16 cellular contexts compared by ENCODE assay signal in the genomic region with DNA sequence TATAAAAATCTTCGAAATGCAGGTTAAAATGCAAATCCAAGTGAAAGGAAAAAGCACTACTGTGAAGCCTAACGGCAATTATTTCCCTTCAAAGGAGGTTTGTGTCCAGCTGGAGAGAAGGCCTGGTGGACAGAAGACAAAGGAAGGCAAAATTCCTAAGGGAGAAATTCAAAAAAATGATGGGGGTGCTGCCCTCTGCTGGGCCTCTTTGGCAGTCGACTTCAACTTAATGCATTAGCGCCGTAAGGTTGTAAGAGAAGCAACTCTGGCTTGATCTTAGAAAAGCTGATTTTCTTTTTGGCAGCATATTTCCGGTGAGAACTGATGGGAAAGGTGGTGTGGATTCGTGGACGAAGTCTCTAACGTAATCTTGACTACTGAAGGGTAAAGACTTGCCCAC. TPM values are rescaled to one million over a fixed set of nuclear protein-coding genes. Genes with fewer than 3 reads are reported as not detected.
DNase-seq lines count a peak whose midpoint lies in the region; ATAC-seq and TF ChIP-seq lines count a peak whose summit lies in the region.
"Had no signal": no experiment of that assay in that cellular context is flagged by ENCODE, and none has a peak within 500 bp of the region (broad histone marks: within the 10 kb centered on the region; RNA-seq: fewer than 3 reads in every experiment).

No MANE protein-coding gene starts in this region.

- peaks cover 2% of the 10 kb centered on the region for H3K27me3 Mint-ChIP-seq in neural progenitor cell (ENCODE audit: insufficient read depth, low read depth)
- H3K27me3 Mint-ChIP-seq: activated CD4-positive, alpha-beta T cell treated with anti-CD3 and anti-CD28 coated beads, Interleukin-2, amount 10 ng/mL, durations not matched to agents 24 days and 14 days had no signal

- H3K4me1 ChIP-seq in neural progenitor cell, result no peaks in the 10 kb centered on the region
- H3K4me1 ChIP-seq: left lung had no signal

- peaks cover 38% of the 10 kb centered on the region for H3K36me3 Mint-ChIP-seq in neural progenitor cell

- no peaks in the 10 kb centered on the region for H4K20me1 ChIP-seq in neural progenitor cell (ENCODE audit: low read depth)

- H3K27ac Mint-ChIP-seq in neural progenitor cell, result no peak overlapping the region
- H3K27ac Mint-ChIP-seq: activated CD4-positive, alpha-beta T cell treated with anti-CD3 and anti-CD28 coated beads, Interleukin-2, amount 10 ng/mL, durations not matched to agents 24 days and 14 days; activated naive CD4-positive, alpha-beta T cell treated with anti-CD3 and anti-CD28 coated beads, Interleukin-2, amount 50 U/mL, for 72 hours had no signal

- H3K9me3 ChIP-seq in neural progenitor cell (ENCODE audit: low read depth), result peaks cover 61% of the 10 kb centered on the region

- DNase-seq in NCI-H82 (lab: John Stamatoyannopoulos, UW) (peak; percentile 21), NCI-H82 treated with DMSO at 0.1 percent for 48 hours (lab: John Stamatoyannopoulos, UW; ENCODE audit: unreplicated experiment) (no peak), KBM-7 (peak; percentile 25), brain microvascular endothelial cell (no peak), neural progenitor cell (ENCODE audit: low spot score) (no peak), epidermal melanocyte (ENCODE audit: insufficient read length, low spot score) (no peak)
- DNase-seq: activated CD4-positive, alpha-beta T cell treated with anti-CD3 and anti-CD28 coated beads, Interleukin-2, amount 10 ng/mL, durations not matched to agents 24 days and 14 days; activated T-cell treated with anti-CD3 and anti-CD28 coated beads, Interleukin-2, amount 50 U/mL, for 1 hour; effector CD4-positive, alpha-beta T cell; left lung; NCI-H2081 treated with DMSO at 0.1 percent for 48 hours; SHP77 treated with DMSO at 0.1 percent for 48 hours; stimulated activated naive CD4-positive, alpha-beta T cell had no signal

- ATAC-seq in HG03039 (IDR thresholded peaks at IDR 0.05; ENCODE audit: unreplicated experiment) (no peak), GM19397 (IDR thresholded peaks at IDR 0.05; ENCODE audit: unreplicated experiment) (no peak)
- ATAC-seq: activated naive CD4-positive, alpha-beta T cell treated with anti-CD3 and anti-CD28 coated beads, Interleukin-2, amount 50 U/mL, for 72 hours; left lung had no signal

- H3K9ac ChIP-seq in neural progenitor cell, result no peak overlapping the region

- H3K4me3 ChIP-seq in brain microvascular endothelial cell (ENCODE audit: low read depth, low read length) (no peak overlapping the region), neural progenitor cell (no peak overlapping the region)
- H3K4me3 ChIP-seq: left lung had no signal

- H3K4me3 Mint-ChIP-seq in neural progenitor cell, result no peak overlapping the region
- H3K4me3 Mint-ChIP-seq: activated CD4-positive, alpha-beta T cell treated with anti-CD3 and anti-CD28 coated beads, Interleukin-2, amount 10 ng/mL, durations not matched to agents 24 days and 14 days had no signal

- H3K36me3 ChIP-seq in brain microvascular endothelial cell (replicated peaks), result peaks cover 9% of the 10 kb centered on the region
- peaks cover 13% of the 10 kb centered on the region for H3K36me3 ChIP-seq in neural progenitor cell

- H3K79me2 ChIP-seq in neural progenitor cell (ENCODE audit: low read depth), result no peaks in the 10 kb centered on the region

- TF ChIP-seq CTCF in brain microvascular endothelial cell (IDR thresholded peaks at IDR 0.05; ENCODE audit: low read depth, low read length, missing control alignments) (peak; percentile 31), neural progenitor cell (IDR thresholded peaks at IDR 0.05) (peak; percentile 34)

- H3K27me3 ChIP-seq in brain microvascular endothelial cell (replicated peaks) (no peaks in the 10 kb centered on the region), neural progenitor cell (no peaks in the 10 kb centered on the region)
- H3K27me3 ChIP-seq: left lung had no signal

- H3K27ac ChIP-seq in brain microvascular endothelial cell, result no peak overlapping the region
- H3K27ac ChIP-seq in neural progenitor cell, result no peak overlapping the region
- H3K27ac ChIP-seq: left lung had no signal

- in situ Hi-C loops in KBM-7 (cut with MboI; ENCODE audit: low pct_unique_long_range_greater_than_20kb, low sequenced_read_pairs) (no loop called here), brain microvascular endothelial cell (cut with HindIII; ENCODE audit: low pct_ligation_motif_present, low sequenced_read_pairs) (no loop called here)

- no peak overlapping the region for H3K4me2 ChIP-seq in neural progenitor cell

- H3F3A ChIP-seq in neural progenitor cell (ENCODE audit: low read depth), result peaks cover 9% of the 10 kb centered on the region

- H3K9me3 Mint-ChIP-seq in neural progenitor cell, result peaks cover 86% of the 10 kb centered on the region

- no peak overlapping the region for H2AFZ ChIP-seq in neural progenitor cell (replicated peaks)

- no peaks in the 10 kb centered on the region for H3K4me1 Mint-ChIP-seq in neural progenitor cell
- H3K4me1 Mint-ChIP-seq: activated CD4-positive, alpha-beta T cell treated with anti-CD3 and anti-CD28 coated beads, Interleukin-2, amount 10 ng/mL, durations not matched to agents 24 days and 14 days had no signal

RNA-seq across cellular contexts. Expression of a gene that starts 34.3 kb away (rescaled TPM):
- 25.6 and 36.1 TPM in 2 replicates for total RNA-seq in neural progenitor cell (ENCODE audit: low replicate concordance)

RNA-seq across cellular contexts. Expression of a gene that starts 34.4 kb away (rescaled TPM):
- 19.2 and 28.8 TPM in 2 replicates for total RNA-seq in neural progenitor cell (ENCODE audit: low replicate concordance)

Comparison
In these comparisons a context has a peak if more than half of its experiments do, and no peak if none do; other contexts are left out.
1. DNase-seq: peak in NCI-H82 (single experiment) and KBM-7 (single experiment); none in NCI-H82 treated with DMSO at 0.1 percent for 48 hours (single experiment), brain microvascular endothelial cell (single experiment), neural progenitor cell (single experiment) and epidermal melanocyte (single experiment).